Comparison of ENCODE assay signal across 18 cellular contexts in the genomic region with DNA sequence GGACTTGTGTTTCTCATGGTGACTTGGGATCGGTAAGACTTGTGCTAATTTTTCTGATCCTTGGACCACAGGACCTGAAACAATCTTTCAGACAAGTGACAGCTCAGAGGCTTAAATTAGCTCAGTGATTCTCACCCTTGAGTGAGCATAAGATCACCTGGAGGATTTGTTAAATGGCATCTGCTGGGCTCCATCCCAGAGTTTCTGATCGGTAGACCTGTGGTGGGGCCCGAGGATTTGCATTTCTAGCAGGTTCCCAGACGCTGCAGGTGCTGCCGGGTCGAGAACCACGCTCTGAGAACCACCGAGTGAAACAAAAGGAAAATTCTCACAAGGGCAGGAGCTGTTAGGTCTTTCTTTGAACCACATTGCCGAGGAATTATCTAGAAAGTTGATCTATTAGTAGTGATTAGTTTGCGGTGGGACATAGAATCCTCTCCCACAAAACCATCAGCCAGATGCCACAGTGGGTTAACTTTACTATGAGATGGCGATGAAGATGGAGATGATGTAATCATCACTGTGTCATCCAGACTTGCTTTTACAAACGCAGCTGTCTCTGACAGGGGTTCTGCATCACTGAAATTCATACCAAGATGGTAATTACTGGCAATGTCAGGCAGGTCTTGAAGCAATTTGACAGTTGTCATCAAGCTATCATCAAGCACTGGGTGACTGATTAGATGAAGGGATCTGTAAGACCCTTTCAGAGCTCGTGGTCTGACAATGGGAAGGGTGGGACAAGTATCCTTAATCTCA.
"Had no signal": no experiment of that assay in that cellular context is flagged by ENCODE, and none has a peak within 500 bp of the region (broad histone marks: within the 10 kb centered on the region; RNA-seq: fewer than 3 reads in every experiment).

No MANE protein-coding gene starts in this region.

- H3K27me3 ChIP-seq: foreskin keratinocyte, thyroid gland had no signal

- H3K4me3 ChIP-seq: body of pancreas, lower lobe of right lung, thyroid gland had no signal

- H3K9ac ChIP-seq: parathyroid adenoma had no signal

- H3K36me3 ChIP-seq: lower lobe of right lung, neutrophil, thyroid gland had no signal

- DNase-seq: activated CD4-positive, alpha-beta T cell treated with anti-CD3 and anti-CD28 coated beads, Interleukin-2, amount 10 ng/mL, durations not matched to agents 7 days and 5 days; activated CD8-positive, alpha-beta T cell treated with anti-CD3 and anti-CD28 coated beads, Interleukin-2, amount 10 ng/mL, durations not matched to agents 7 days and 5 days; activated naive CD4-positive, alpha-beta T cell treated with anti-CD3 and anti-CD28 coated beads for 36 hours; activated T-cell treated with anti-CD3 and anti-CD28 coated beads, Interleukin-2, amount 50 U/mL, for 4 hours; body of pancreas; effector memory CD8-positive, alpha-beta T cell; foreskin keratinocyte; lower lobe of right lung; natural killer cell; stimulated activated CD4-positive, alpha-beta T cell treated with anti-CD3 and anti-CD28 coated beads, Interleukin-12 subunit alpha, Interleukin-12 subunit beta, amount 100 ng/mL, for 4 hours; stimulated activated CD4-positive, alpha-beta T cell treated with anti-CD3 and anti-CD28 coated beads, Interleukin-1b, Interleukin-23, amount 100 ng/mL, for 48 hours; stimulated activated CD8-positive, alpha-beta memory T cell treated with anti-CD3 and anti-CD28 coated beads, Interleukin-4, amount 100 ng/mL, for 48 hours; stimulated activated naive CD4-positive, alpha-beta T cell; T-helper 9 cell; thyroid gland had no signal

- H3K79me2 ChIP-seq: parathyroid adenoma had no signal

- H3K4me1 ChIP-seq: body of pancreas, foreskin keratinocyte, lower lobe of right lung, parathyroid adenoma, thyroid gland had no signal

- FAIRE-seq: keratinocyte had no signal

- H2AFZ ChIP-seq: parathyroid adenoma had no signal

- ATAC-seq: activated CD8-positive, alpha-beta T cell treated with anti-CD3 and anti-CD28 coated beads, Interleukin-2, amount 10 ng/mL, durations not matched to agents 7 days and 5 days; activated T-cell treated with anti-CD3 and anti-CD28 coated beads, Interleukin-2, amount 50 U/mL, for 4 hours; body of pancreas; effector memory CD8-positive, alpha-beta T cell; foreskin keratinocyte; lower lobe of right lung; natural killer cell had no signal

- H3K27ac ChIP-seq: body of pancreas, foreskin keratinocyte, lower lobe of right lung, neutrophil, parathyroid adenoma, thyroid gland had no signal

- H3K9me3 ChIP-seq: body of pancreas, lower lobe of right lung, neutrophil, thyroid gland had no signal
